ENCODE assay signal across 7 cellular contexts in genomic region chr10:112137381-112137987, GRCh38. TPM values are rescaled to one million over a fixed set of nuclear protein-coding genes. Genes with fewer than 3 reads are reported as not detected.
DNase-seq lines count a peak whose midpoint lies in the region; ATAC-seq and TF ChIP-seq lines count a peak whose summit lies in the region.

No MANE protein-coding gene starts in this region.

- CTCF ChIA-PET in activated CD4-positive, alpha-beta T cell treated with anti-CD3 and anti-CD28 coated beads for 36 hours (lab: Charles Lee), result interaction anchor here (0.6 to 3.4 kb wide), 39 partner anchors 9 to 1379 kb away, joined by 3 to 38 read pairs (median 4); no protein-coding TSS in a partner anchor

- H3K4me1 ChIP-seq in colonic mucosa, result no peaks in the 10 kb centered on the region

- POLR2A ChIA-PET in activated CD4-positive, alpha-beta T cell treated with anti-CD3 and anti-CD28 coated beads for 36 hours (lab: Charles Lee), result no interaction called here

- WGBS in lower leg skin, 2 donors, result 36 to 46% methylated on average over 9 of the region's 9 CpGs

- no peaks in the 10 kb centered on the region for H3K36me3 Mint-ChIP-seq in activated CD4-positive, alpha-beta T cell treated with anti-CD3 and anti-CD28 coated beads for 36 hours (ENCODE audit: low read depth)

- TF ChIP-seq CTCF in GM12875 (IDR thresholded peaks at IDR 0.05; ENCODE audit: borderline replicate concordance, insufficient read depth, low read depth, low read length) (peak; percentile 89), colonic mucosa (IDR thresholded peaks at IDR 0.05) (peak; percentile 94), lower leg skin (IDR thresholded peaks at IDR 0.05) (peak in 1 of 3 donors; percentile 50)

- no peaks in the 10 kb centered on the region for H3K36me3 ChIP-seq in colonic mucosa

- H3K27me3 ChIP-seq in colonic mucosa, result no peaks in the 10 kb centered on the region

- ATAC-seq in HG02610 (IDR thresholded peaks at IDR 0.05; ENCODE audit: unreplicated experiment), result peak; percentile 58
- ATAC-seq in activated CD4-positive, alpha-beta T cell treated with anti-CD3 and anti-CD28 coated beads for 36 hours, result peak; percentile 50

- no peaks in the 10 kb centered on the region for H3K9me3 ChIP-seq in colonic mucosa

- DNase-seq in NCI-H2171 treated with DMSO at 0.1 percent for 48 hours (lab: John Stamatoyannopoulos, UW) (peak; percentile 16), colonic mucosa (peak; percentile 77), lower leg skin (ENCODE audit: low spot score in 2 of 2) (peak; percentile 69 to 93)
- peak; percentile 84 for DNase-seq in activated CD4-positive, alpha-beta T cell treated with anti-CD3 and anti-CD28 coated beads for 36 hours
- peak; percentile 13 to 64 (median 43) for DNase-seq in stimulated activated CD4-positive, alpha-beta T cell treated with anti-CD3 and anti-CD28 coated beads, TNF-alpha, amount 100 ng/mL, for 24 hours (ENCODE audit: low read depth in 3 of 3)

- H3K4me3 ChIP-seq in GM12875 (ENCODE audit: low read depth, low read length) (no peak overlapping the region), colonic mucosa (no peak overlapping the region), lower leg skin (ENCODE audit: low read depth, poor library complexity, severe bottlenecking) (no peak overlapping the region)

- H3K27ac Mint-ChIP-seq in activated CD4-positive, alpha-beta T cell treated with anti-CD3 and anti-CD28 coated beads for 36 hours, result no peak overlapping the region

- H3K4me3 Mint-ChIP-seq in activated CD4-positive, alpha-beta T cell treated with anti-CD3 and anti-CD28 coated beads for 36 hours, result no peak overlapping the region

- TF ChIP-seq POLR2A in lower leg skin (IDR thresholded peaks at IDR 0.05), result no peak

- H3K9me3 Mint-ChIP-seq in activated CD4-positive, alpha-beta T cell treated with anti-CD3 and anti-CD28 coated beads for 36 hours (ENCODE audit: low read depth), result no peaks in the 10 kb centered on the region

- no peak overlapping the region for H3K27ac ChIP-seq in colonic mucosa

- no peaks in the 10 kb centered on the region for H3K27me3 Mint-ChIP-seq in activated CD4-positive, alpha-beta T cell treated with anti-CD3 and anti-CD28 coated beads for 36 hours

- intact Hi-C loops in activated CD4-positive, alpha-beta T cell treated with anti-CD3 and anti-CD28 coated beads for 36 hours (cut with DNase I, micrococcal nuclease), result loop anchor here (1.0 to 10.0 kb wide), 4 partner anchors 177 to 1061 kb away; partner anchors contain the start of gene ADRA2A (in 1 of the 2)
- intact Hi-C loops in colonic mucosa (cut with DNase I), result loop anchor here (10.0 kb wide), 2 partner anchors 177 to 383 kb away; no protein-coding TSS in a partner anchor
- intact Hi-C loops in lower leg skin (cut with DNase I; ENCODE audit: low total_unique reads), result no loop called here

- no peak overlapping the region for H3K9ac ChIP-seq in colonic mucosa (ENCODE audit: low read depth in 2 of 2, low read length in 2 of 2)

- H3K4me1 Mint-ChIP-seq in activated CD4-positive, alpha-beta T cell treated with anti-CD3 and anti-CD28 coated beads for 36 hours, result no peaks in the 10 kb centered on the region

RNA-seq across cellular contexts. Expression of gene GPAM, which starts 46.1 kb away (rescaled TPM):
- 1 to 10 TPM; 5.7 to 7.5 TPM for total RNA-seq in activated CD4-positive, alpha-beta T cell treated with anti-CD3 and anti-CD28 coated beads for 36 hours
- total RNA-seq in colonic mucosa, result 1 to 10 TPM; 7.7 to 8.7 TPM
- total RNA-seq in lower leg skin, result 1 to 10 TPM; 3.1 to 7.0 (median 4.7) TPM

Comparison
In these comparisons a context has a peak if more than half of its experiments do, and no peak if none do; other contexts are left out.
1. DNase-seq: peak in every context shown above with its lines; median percentile 84 in activated CD4-positive, alpha-beta T cell treated with anti-CD3 and anti-CD28 coated beads for 36 hours; 81 in lower leg skin; 77 in colonic mucosa; 43 in stimulated activated CD4-positive, alpha-beta T cell treated with anti-CD3 and anti-CD28 coated beads, TNF-alpha, amount 100 ng/mL, for 24 hours; 16 in NCI-H2171 treated with DMSO at 0.1 percent for 48 hours.